In genomic region chr16:73956592-73957495, GRCh38 we compare ENCODE assay signal across 8 cellular contexts.
A peak's percentile ranks its signal among the peaks of the same experiment; 100 is the strongest.
DNase-seq lines count a peak whose midpoint lies in the region; ATAC-seq and TF ChIP-seq lines count a peak whose summit lies in the region.

No MANE protein-coding gene starts in this region.

- H3K4me1 Mint-ChIP-seq in GM23338, result peaks cover 6% of the 10 kb centered on the region; the same call in 1 of the 3 replicates
- no peaks in the 10 kb centered on the region for H3K4me1 Mint-ChIP-seq in activated CD4-positive, alpha-beta T cell treated with anti-CD3 and anti-CD28 coated beads, Interleukin-2, amount 10 ng/mL, durations not matched to agents 7 days and 5 days

- H3K79me2 ChIP-seq in GM23338 (replicated peaks; ENCODE audit: insufficient read depth) (no peaks in the 10 kb centered on the region), osteoblast (ENCODE audit: insufficient read depth, low read length) (no peaks in the 10 kb centered on the region)

- no peak overlapping the region for H3K27ac ChIP-seq in GM23338 (ENCODE audit: low read depth)
- H3K27ac ChIP-seq in osteoblast (ENCODE audit: low read depth, low read length), result no peak overlapping the region

- H3K36me3 Mint-ChIP-seq in GM23338 (ENCODE audit: low read depth), result peaks cover 4% of the 10 kb centered on the region; the same call in 1 of the 3 replicates
- no peaks in the 10 kb centered on the region for H3K36me3 Mint-ChIP-seq in activated CD4-positive, alpha-beta T cell treated with anti-CD3 and anti-CD28 coated beads, Interleukin-2, amount 10 ng/mL, durations not matched to agents 7 days and 5 days (ENCODE audit: low read depth)

- H3K27me3 Mint-ChIP-seq in GM23338 (ENCODE audit: insufficient read depth, low read depth, poor library complexity), result no peaks in the 10 kb centered on the region
- H3K27me3 Mint-ChIP-seq in activated CD4-positive, alpha-beta T cell treated with anti-CD3 and anti-CD28 coated beads, Interleukin-2, amount 10 ng/mL, durations not matched to agents 7 days and 5 days, result no peaks in the 10 kb centered on the region

- H4K20me1 ChIP-seq in GM23338 (replicated peaks; ENCODE audit: insufficient read depth), result no peaks in the 10 kb centered on the region
- H4K20me1 ChIP-seq in osteoblast (ENCODE audit: insufficient read depth, low read length), result no peaks in the 10 kb centered on the region

- H3K4me3 ChIP-seq in GM23338 (no peak overlapping the region), foreskin fibroblast (ENCODE audit: low read depth in 1 of 2, low read length in 2 of 2) (no peak overlapping the region), osteoblast (ENCODE audit: insufficient read depth, low read length) (no peak overlapping the region)

- TF ChIP-seq CTCF in GM23338 (conservative IDR thresholded peaks at IDR 0.05; ENCODE audit: low read depth in 2 of 2) (peak; percentile 81 to 96), foreskin fibroblast (IDR thresholded peaks at IDR 0.05; ENCODE audit: low read depth, low read length) (peak; percentile 91), osteoblast (IDR thresholded peaks at IDR 0.05; ENCODE audit: extremely low read depth, low read depth, low read length) (peak; percentile 94)

- no peak overlapping the region; the same call in 1 of the 2 replicates for H3K27ac Mint-ChIP-seq in GM23338
- H3K27ac Mint-ChIP-seq in activated CD4-positive, alpha-beta T cell treated with anti-CD3 and anti-CD28 coated beads, Interleukin-2, amount 10 ng/mL, durations not matched to agents 7 days and 5 days, result no peak overlapping the region

- CTCF ChIA-PET in activated CD4-positive, alpha-beta T cell treated with anti-CD3 and anti-CD28 coated beads, Interleukin-2, amount 10 ng/mL, durations not matched to agents 7 days and 5 days (lab: Charles Lee), result no interaction called here

- POLR2A ChIA-PET in activated CD4-positive, alpha-beta T cell treated with anti-CD3 and anti-CD28 coated beads, Interleukin-2, amount 10 ng/mL, durations not matched to agents 7 days and 5 days (lab: Charles Lee), result no interaction called here

- H3K4me1 ChIP-seq in GM23338 (ENCODE audit: insufficient read depth) (no peaks in the 10 kb centered on the region), osteoblast (ENCODE audit: insufficient read depth, low read length) (no peaks in the 10 kb centered on the region)

- no peak overlapping the region for H3K4me3 Mint-ChIP-seq in GM23338
- no peak overlapping the region for H3K4me3 Mint-ChIP-seq in activated CD4-positive, alpha-beta T cell treated with anti-CD3 and anti-CD28 coated beads, Interleukin-2, amount 10 ng/mL, durations not matched to agents 7 days and 5 days

- intact Hi-C loops in posterior vena cava (cut with DNase I), result no loop called here

- H3K9me3 Mint-ChIP-seq in GM23338, result peaks cover 4% of the 10 kb centered on the region; the same call in 2 of the 3 replicates
- H3K9me3 Mint-ChIP-seq in activated CD4-positive, alpha-beta T cell treated with anti-CD3 and anti-CD28 coated beads, Interleukin-2, amount 10 ng/mL, durations not matched to agents 7 days and 5 days, result no peaks in the 10 kb centered on the region

- H3K36me3 ChIP-seq in GM23338 (ENCODE audit: insufficient read depth), result peaks cover 3% of the 10 kb centered on the region; the same call in 1 of the 2 replicates
- no peaks in the 10 kb centered on the region for H3K36me3 ChIP-seq in osteoblast (ENCODE audit: insufficient read depth, low read length)

- no peak overlapping the region for H2AFZ ChIP-seq in GM23338
- H2AFZ ChIP-seq in osteoblast (ENCODE audit: low read length), result no peak overlapping the region

- H3K9me3 ChIP-seq in osteoblast (ENCODE audit: low read depth, low read length), result no peaks in the 10 kb centered on the region

- ATAC-seq in GM23338 (peak; percentile 69), HG02642 (IDR thresholded peaks at IDR 0.05; ENCODE audit: poor library complexity, unreplicated experiment) (no peak)

- H3K4me2 ChIP-seq in GM23338 (no peak overlapping the region), osteoblast (ENCODE audit: insufficient read depth, low read length) (no peak overlapping the region)

- H3K27me3 ChIP-seq in GM23338 (ENCODE audit: insufficient read depth) (no peaks in the 10 kb centered on the region), osteoblast (ENCODE audit: insufficient read depth, low read length) (peaks cover 3% of the 10 kb centered on the region)

- DNase-seq in DMS53 (lab: John Stamatoyannopoulos, UW), result peak; percentile 78
- DNase-seq in GM23338 (ENCODE audit: low spot score), result peak; percentile 87
- DNase-seq in NCI-H2196 (lab: John Stamatoyannopoulos, UW; ENCODE audit: unreplicated experiment), result peak; percentile 52
- peak; percentile 31 for DNase-seq in activated CD4-positive, alpha-beta T cell treated with anti-CD3 and anti-CD28 coated beads, Interleukin-2, amount 10 ng/mL, durations not matched to agents 7 days and 5 days
- DNase-seq in foreskin fibroblast, result peak; percentile 56 to 88
- DNase-seq in osteoblast (ENCODE audit: insufficient read length, low spot score, missing footprints), result peak; percentile 65
- no peak for DNase-seq in posterior vena cava (ENCODE audit: low spot score)

- no peaks in the 10 kb centered on the region for H3K9me2 ChIP-seq in GM23338 (ENCODE audit: insufficient read depth)

- no peaks in the 10 kb centered on the region for H3F3A ChIP-seq in GM23338 (replicated peaks; ENCODE audit: low read depth)

TF ChIP-seq in GM23338, 12 proteins besides CTCF, POLR2A, EP300 and RAD21 (continues in another document):
- TF ChIP-seq REST (IDR thresholded peaks at IDR 0.05; ENCODE audit: unreplicated experiment) (no peak), EZH2 (IDR thresholded peaks at IDR 0.05; ENCODE audit: low read depth, unreplicated experiment) (no peak), STAT1 (IDR thresholded peaks at IDR 0.05; ENCODE audit: unreplicated experiment) (no peak)
